1 cellular context compared by ENCODE assay signal in genomic region chr10:72244573-72245038, GRCh38.
TF ChIP-seq lines count a peak whose summit lies in the region.

No MANE protein-coding gene starts in this region.

TF ChIP-seq in GM23338, 12 proteins besides CTCF, POLR2A, EP300 and RAD21 (continued from another document):
- TF ChIP-seq ZNF462 (CRISPR knock-in tag; IDR thresholded peaks at IDR 0.05) (no peak), ZNF331 (CRISPR knock-in tag; IDR thresholded peaks at IDR 0.05; ENCODE audit: low read depth) (no peak), JUNB (IDR thresholded peaks at IDR 0.05; ENCODE audit: unreplicated experiment) (no peak), REST (IDR thresholded peaks at IDR 0.05; ENCODE audit: unreplicated experiment) (no peak), CREB1 (CRISPR knock-in tag; IDR thresholded peaks at IDR 0.05; ENCODE audit: low read depth) (no peak), ETS1 (IDR thresholded peaks at IDR 0.05) (no peak)
TF ChIP-seq in GM23338: peak in this region for 0.
